ENCODE assay signal across 17 cellular contexts in the genomic region with DNA sequence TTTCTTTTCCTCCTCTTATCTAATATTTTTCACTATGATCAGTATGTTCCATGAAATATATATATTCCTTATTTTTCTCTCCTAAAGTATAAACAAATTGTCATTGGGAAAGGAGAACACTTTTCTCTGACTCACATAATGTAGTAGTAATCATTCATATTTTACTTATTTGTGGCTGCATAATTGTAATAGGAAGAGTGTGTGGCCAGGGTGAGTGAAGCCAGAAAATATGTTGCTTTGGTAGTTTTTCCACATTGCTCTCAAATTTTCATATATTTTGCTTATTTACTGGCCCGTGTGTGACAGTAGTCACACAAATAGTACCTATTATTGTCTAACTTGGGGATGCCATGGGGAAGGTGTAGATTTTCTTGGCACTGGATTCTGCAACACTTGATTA.
DNase-seq lines count a peak whose midpoint lies in the region; FAIRE-seq and TF ChIP-seq lines count a peak whose summit lies in the region.
"Had no signal": no experiment of that assay in that cellular context is flagged by ENCODE, and none has a peak within 500 bp of the region (broad histone marks: within the 10 kb centered on the region; RNA-seq: fewer than 3 reads in every experiment).

No MANE protein-coding gene starts in this region.

- DNase-seq in AG08396 (ENCODE audit: low spot score) (peak; percentile 4), GM23248 (peak; percentile 38), bronchial epithelial cell (ENCODE audit: low read depth) (peak; percentile 34), non-pigmented ciliary epithelial cell (ENCODE audit: low read depth) (peak; percentile 5), NCI-H1417 treated with DMSO at 0.1 percent for 48 hours (lab: John Stamatoyannopoulos, UW) (no peak), NCI-H510A (lab: John Stamatoyannopoulos, UW) (no peak), COR-L47 (lab: John Stamatoyannopoulos, UW) (no peak)
- DNase-seq: AML-193, DMS153, NCI-H1436 treated with DMSO at 0.1 percent for 48 hours, NCI-H2029 treated with DMSO at 0.1 percent for 48 hours, NCI-H2171 treated with DMSO at 0.1 percent for 48 hours, NCI-H446 treated with DMSO at 0.1 percent for 48 hours, NCI-H748 treated with DMSO at 0.1 percent for 48 hours had no signal

- H3K4me3 ChIP-seq in GM23248 = no peak overlapping the region
- no peak overlapping the region for H3K4me3 ChIP-seq in bronchial epithelial cell (ENCODE audit: low read depth, low read length)
- H3K4me3 ChIP-seq: HAP-1, K562 had no signal

- no peak overlapping the region for H3K27ac ChIP-seq in GM23248
- H3K27ac ChIP-seq: HL-60 had no signal

- H3K36me3 ChIP-seq in GM23248 (ENCODE audit: low read depth) (0 out of 2 replicates have a peak, but pooled peaks cover 3% of the 10 kb centered on the region), bronchial epithelial cell (ENCODE audit: control insufficient read depth, insufficient read depth, low read length) (no peaks in the 10 kb centered on the region)
- H3K36me3 ChIP-seq: HAP-1 had no signal

- 64 to 93% methylated on average over 1 of the region's 1 CpG for WGBS in GM23248 (ENCODE audit: low coverage in 1 of 2, low lambda C conversion rate in 2 of 2, missing lambda C conversion rate in 2 of 2), 2 experiments

- H4K20me1 ChIP-seq in GM23248 (ENCODE audit: insufficient read depth) = no peaks in the 10 kb centered on the region

- FAIRE-seq in bronchial epithelial cell (lab: Jason Lieb, UNC) = no peak
- FAIRE-seq: K562 had no signal

- H3K4me1 ChIP-seq in GM23248 (ENCODE audit: insufficient read depth) = peaks cover 27% of the 10 kb centered on the region
- H3K4me1 ChIP-seq: HAP-1 had no signal

- H3K9ac ChIP-seq in GM23248 = no peak overlapping the region

- H3K27me3 ChIP-seq in GM23248 (replicated peaks; ENCODE audit: insufficient read depth) (no peaks in the 10 kb centered on the region), bronchial epithelial cell (ENCODE audit: control insufficient read depth, insufficient read depth, low read length) (no peaks in the 10 kb centered on the region)

- TF ChIP-seq CTCF in bronchial epithelial cell (IDR thresholded peaks at IDR 0.05; ENCODE audit: insufficient read depth, low read length, severe bottlenecking) = no peak

- H3K9me2 ChIP-seq in GM23248 (ENCODE audit: insufficient read depth) = no peaks in the 10 kb centered on the region

- H3K79me2 ChIP-seq in GM23248 (ENCODE audit: insufficient read depth) = no peaks in the 10 kb centered on the region

- H3F3A ChIP-seq in GM23248 (ENCODE audit: insufficient read depth) = peaks cover 13% of the 10 kb centered on the region

- H3K9me3 ChIP-seq in GM23248 (ENCODE audit: low read depth) = no peaks in the 10 kb centered on the region
- H3K9me3 ChIP-seq: HAP-1 had no signal

- in situ Hi-C loops in GM23248 (cut with MboI) = no loop called here

- H2AFZ ChIP-seq in GM23248 = no peak overlapping the region

- H3K4me2 ChIP-seq in GM23248 (ENCODE audit: unreplicated experiment) = no peak overlapping the region

Comparison
In these comparisons a context has a peak if more than half of its experiments do, and no peak if none do; other contexts are left out.
1. DNase-seq: peak in AG08396 (single experiment), GM23248 (single experiment), bronchial epithelial cell (single experiment) and non-pigmented ciliary epithelial cell (single experiment); none in NCI-H1417 treated with DMSO at 0.1 percent for 48 hours (single experiment), NCI-H510A (single experiment) and COR-L47 (single experiment).